Comparison of ENCODE assay signal across 15 cellular contexts in the genomic region with DNA sequence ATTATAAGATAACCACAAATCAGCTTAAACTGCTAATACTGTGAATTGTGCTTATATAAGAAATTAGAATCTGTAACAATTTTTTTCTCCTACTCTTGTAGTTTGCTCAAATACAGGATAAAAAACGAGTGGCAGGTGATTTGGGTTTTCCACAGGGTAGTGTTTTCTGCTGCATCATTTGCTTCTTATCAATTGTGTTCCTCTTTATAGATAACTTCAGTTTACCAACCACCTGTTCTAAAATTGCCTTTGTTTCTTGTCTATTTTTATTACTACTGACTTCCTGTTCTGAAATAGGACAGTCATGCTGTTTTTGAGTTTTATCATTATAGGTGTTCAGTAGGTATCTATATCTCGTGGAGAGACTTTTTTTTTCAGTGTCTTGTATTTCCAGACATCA. TPM values are rescaled to one million over a fixed set of nuclear protein-coding genes. Genes with fewer than 3 reads are reported as not detected.
DNase-seq lines count a peak whose midpoint lies in the region; ATAC-seq and TF ChIP-seq lines count a peak whose summit lies in the region.
"Had no signal": no experiment of that assay in that cellular context is flagged by ENCODE, and none has a peak within 500 bp of the region (broad histone marks: within the 10 kb centered on the region; RNA-seq: fewer than 3 reads in every experiment).

No MANE protein-coding gene starts in this region.

- no peaks in the 10 kb centered on the region for H3K27me3 Mint-ChIP-seq in T-helper 17 cell

- peaks cover 54% of the 10 kb centered on the region for H3K4me1 Mint-ChIP-seq in T-helper 17 cell

- H3K9me3 ChIP-seq in T-helper 17 cell (ENCODE audit: control insufficient read depth, low read length, poor library complexity, severe bottlenecking): no peaks in the 10 kb centered on the region
- H3K9me3 ChIP-seq: colonic mucosa, left ventricle myocardium inferior, stomach had no signal

- DNase-seq in T-helper 17 cell (no peak), coronary artery (ENCODE audit: low spot score) (no peak), HPDE6-E6E7 (ENCODE audit: extremely low spot score) (no peak)
- DNase-seq: activated effector memory CD4-positive, alpha-beta T cell treated with anti-CD3 and anti-CD28 coated beads, Interleukin-2, amount 50 U/mL, for 16 hours; colonic mucosa; left ventricle myocardium inferior; NCI-H446 treated with DMSO at 0.1 percent for 48 hours; posterior cingulate gyrus; stimulated activated CD4-positive, alpha-beta T cell treated with anti-CD3 and anti-CD28 coated beads, Interleukin-2, amount 100 ng/mL, for 24 hours; stomach had no signal

- H3K4me3 Mint-ChIP-seq in T-helper 17 cell: no peak overlapping the region

- peak overlapping the region; percentile 67 for H3K27ac Mint-ChIP-seq in T-helper 17 cell

- peaks cover 3% of the 10 kb centered on the region for H3K36me3 Mint-ChIP-seq in T-helper 17 cell (ENCODE audit: low read depth)

- H3K4me3 ChIP-seq in coronary artery: no peak overlapping the region
- H3K4me3 ChIP-seq: colonic mucosa, left ventricle myocardium inferior, stomach had no signal

- H3K27ac ChIP-seq in coronary artery: no peak overlapping the region
- H3K27ac ChIP-seq: colonic mucosa, left ventricle myocardium inferior, stomach had no signal

- no peak for TF ChIP-seq CTCF in coronary artery (IDR thresholded peaks at IDR 0.05)

- peak; percentile 48 for ATAC-seq in GM18502 (IDR thresholded peaks at IDR 0.05; ENCODE audit: poor library complexity, unreplicated experiment)
- ATAC-seq in GM19395 (IDR thresholded peaks at IDR 0.05; ENCODE audit: unreplicated experiment): peak; percentile 57
- ATAC-seq in HG02885 (IDR thresholded peaks at IDR 0.05; ENCODE audit: poor library complexity, unreplicated experiment): peak; percentile 54
- no peak for ATAC-seq in T-helper 17 cell
- ATAC-seq in GM21526 (IDR thresholded peaks at IDR 0.05; ENCODE audit: low FRiP score, unreplicated experiment): no peak
- no peak for ATAC-seq in HG03097 (IDR thresholded peaks at IDR 0.05; ENCODE audit: low FRiP score, unreplicated experiment)

RNA-seq across cellular contexts. Expression of a gene that starts 56.9 kb away (rescaled TPM):
- total RNA-seq in T-helper 17 cell: 10 to 100 TPM; 36.2 to 55.6 TPM

Comparison
In these comparisons a context has a peak if more than half of its experiments do, and no peak if none do; other contexts are left out.
1. ATAC-seq: peak in GM18502 (single experiment), GM19395 (single experiment) and HG02885 (single experiment); none in T-helper 17 cell (single experiment), GM21526 (single experiment) and HG03097 (single experiment).